In the genomic region with DNA sequence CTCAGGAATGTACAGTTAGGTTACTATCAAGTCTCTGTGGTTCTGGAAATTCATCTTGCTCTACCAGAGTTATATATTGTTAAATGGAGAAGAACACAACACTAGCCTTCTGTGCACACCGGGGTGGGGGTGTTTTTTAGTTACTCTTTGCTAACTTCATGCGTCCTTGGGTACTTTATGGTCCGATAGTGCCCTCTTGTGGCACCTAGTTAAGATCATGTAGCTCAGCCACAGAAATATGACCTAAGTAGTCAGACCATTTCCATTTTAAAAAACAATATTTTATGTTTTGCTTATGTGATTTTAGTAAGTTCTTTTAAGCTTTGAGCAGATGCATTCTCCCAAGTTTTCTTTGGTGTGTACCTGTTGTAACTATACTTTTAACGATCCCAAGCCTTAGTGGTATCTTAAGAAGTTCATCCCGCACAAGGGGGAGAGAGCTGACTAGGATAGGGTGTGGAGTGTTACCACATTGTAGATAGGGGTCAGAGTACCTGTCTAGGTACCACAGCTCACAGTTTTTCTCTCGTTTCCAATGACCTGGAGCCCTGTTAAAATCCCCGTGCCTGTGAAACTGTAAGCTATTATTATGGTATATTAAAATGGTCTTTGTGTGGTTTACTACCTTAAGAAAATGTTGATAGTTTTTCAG, we compare ENCODE assay signal across 8 cellular contexts. TPM values are rescaled to one million over a fixed set of nuclear protein-coding genes. Genes with fewer than 3 reads are reported as not detected.
DNase-seq lines count a peak whose midpoint lies in the region; ATAC-seq and TF ChIP-seq lines count a peak whose summit lies in the region.

No MANE protein-coding gene starts in this region.

- CTCF ChIA-PET in activated CD4-positive, alpha-beta memory T cell treated with anti-CD3 and anti-CD28 coated beads, Interleukin-2, amount 10 ng/mL, durations not matched to agents 7 days and 5 days (lab: Charles Lee): interaction anchor here (0.6 to 3.7 kb wide), 47 partner anchors 9 to 196 kb away, joined by 3 to 54 read pairs (median 4); a partner anchor contains a TSS

- H3K27ac ChIP-seq in stomach smooth muscle (ENCODE audit: low read length): peak overlapping the region; percentile 42

- H3K4me1 ChIP-seq in mucosa of descending colon (ENCODE audit: low read depth): no peaks in the 10 kb centered on the region
- peaks cover 17% of the 10 kb centered on the region for H3K4me1 ChIP-seq in stomach smooth muscle (ENCODE audit: control insufficient read depth, insufficient read depth, low read length)

- no peak overlapping the region for H3K4me3 Mint-ChIP-seq in activated CD4-positive, alpha-beta memory T cell treated with anti-CD3 and anti-CD28 coated beads, Interleukin-2, amount 10 ng/mL, durations not matched to agents 7 days and 5 days
- H3K4me3 Mint-ChIP-seq in endothelial cell (ENCODE audit: unreplicated experiment): no peak overlapping the region

- no peaks in the 10 kb centered on the region for H3K9me3 ChIP-seq in mucosa of descending colon
- H3K9me3 ChIP-seq in stomach smooth muscle (ENCODE audit: control insufficient read depth in 2 of 2, low read length in 2 of 2): no peaks in the 10 kb centered on the region

- H3K27me3 Mint-ChIP-seq in activated CD4-positive, alpha-beta memory T cell treated with anti-CD3 and anti-CD28 coated beads, Interleukin-2, amount 10 ng/mL, durations not matched to agents 7 days and 5 days: no peaks in the 10 kb centered on the region
- H3K27me3 Mint-ChIP-seq in endothelial cell (ENCODE audit: unreplicated experiment): no peaks in the 10 kb centered on the region

- ATAC-seq in mucosa of descending colon: peak; percentile 93
- no peak for ATAC-seq in HG03469 (IDR thresholded peaks at IDR 0.05; ENCODE audit: unreplicated experiment)

- peaks cover 65% of the 10 kb centered on the region for H3K36me3 Mint-ChIP-seq in activated CD4-positive, alpha-beta memory T cell treated with anti-CD3 and anti-CD28 coated beads, Interleukin-2, amount 10 ng/mL, durations not matched to agents 7 days and 5 days (ENCODE audit: low read depth)
- H3K36me3 Mint-ChIP-seq in endothelial cell (ENCODE audit: low read depth, unreplicated experiment): peaks cover 27% of the 10 kb centered on the region

- H3K27me3 ChIP-seq in stomach smooth muscle (ENCODE audit: control insufficient read depth in 1 of 2, insufficient read depth in 2 of 2, low read length in 2 of 2): no peaks in the 10 kb centered on the region

- POLR2A ChIA-PET in activated CD4-positive, alpha-beta memory T cell treated with anti-CD3 and anti-CD28 coated beads, Interleukin-2, amount 10 ng/mL, durations not matched to agents 7 days and 5 days (lab: Charles Lee): interaction anchor here (0.9 to 2.5 kb wide), 8 partner anchors 36 to 136 kb away, joined by 3 to 16 read pairs (median 5); a partner anchor contains a TSS

- H3K9ac ChIP-seq in stomach smooth muscle (ENCODE audit: low read length in 2 of 2): no peak overlapping the region

- intact Hi-C loops in mucosa of descending colon (cut with DNase I, micrococcal nuclease): loop anchor here in 1 of 2 donors (10.0 kb wide), 1 partner anchor 191 kb away; no protein-coding TSS in a partner anchor

- H3K9me3 Mint-ChIP-seq in activated CD4-positive, alpha-beta memory T cell treated with anti-CD3 and anti-CD28 coated beads, Interleukin-2, amount 10 ng/mL, durations not matched to agents 7 days and 5 days: no peaks in the 10 kb centered on the region
- no peaks in the 10 kb centered on the region for H3K9me3 Mint-ChIP-seq in endothelial cell (ENCODE audit: unreplicated experiment)

- H3K4me3 ChIP-seq in mucosa of descending colon (no peak overlapping the region), stomach smooth muscle (ENCODE audit: low read length in 2 of 2) (no peak overlapping the region)

- H3K36me3 ChIP-seq in mucosa of descending colon (ENCODE audit: low read depth) (peaks cover 7% of the 10 kb centered on the region), stomach smooth muscle (ENCODE audit: control insufficient read depth in 2 of 2, insufficient read depth in 2 of 2, low read length in 2 of 2) (peaks cover 36 to 39% of the 10 kb centered on the region in 2 donors)

- peak; percentile 62 for TF ChIP-seq CTCF in endothelial cell (IDR thresholded peaks at IDR 0.05; ENCODE audit: unreplicated experiment)
- TF ChIP-seq CTCF in mucosa of descending colon (IDR thresholded peaks at IDR 0.05): peak; percentile 23

- H3K27ac Mint-ChIP-seq in activated CD4-positive, alpha-beta memory T cell treated with anti-CD3 and anti-CD28 coated beads, Interleukin-2, amount 10 ng/mL, durations not matched to agents 7 days and 5 days: peak overlapping the region; percentile 61
- H3K27ac Mint-ChIP-seq in endothelial cell (ENCODE audit: unreplicated experiment): no peak overlapping the region

- H3K4me1 Mint-ChIP-seq in activated CD4-positive, alpha-beta memory T cell treated with anti-CD3 and anti-CD28 coated beads, Interleukin-2, amount 10 ng/mL, durations not matched to agents 7 days and 5 days: peaks cover 21% of the 10 kb centered on the region
- H3K4me1 Mint-ChIP-seq in endothelial cell (ENCODE audit: unreplicated experiment): peaks cover 4% of the 10 kb centered on the region

- peak; percentile 69 for DNase-seq in COLO829 (ENCODE audit: low spot score)
- peak; percentile 68 for DNase-seq in HT1080 (ENCODE audit: low read depth)
- DNase-seq in NCI-H82 treated with DMSO at 0.1 percent for 48 hours (lab: John Stamatoyannopoulos, UW; ENCODE audit: unreplicated experiment): peak; percentile 39
- DNase-seq in activated CD4-positive, alpha-beta memory T cell treated with anti-CD3 and anti-CD28 coated beads, Interleukin-2, amount 10 ng/mL, durations not matched to agents 7 days and 5 days: peak; percentile 65
- peak; percentile 59 for DNase-seq in endothelial cell (ENCODE audit: low spot score)
- peak in 1 of 3 donors; percentile 93 for DNase-seq in mucosa of descending colon

RNA-seq across cellular contexts. Expression of a gene that starts 20.6 kb away (rescaled TPM):
- total RNA-seq in HT1080 (2014; rRNA removed; shearing (Covaris generic)): 0.88 and 2.6 TPM in 2 replicates
- polyA plus RNA-seq in HT1080 (2015; cell fraction: cytosol; rRNA removed): 0.21 and 0.53 TPM in 2 replicates
- 7.3 and 7.5 TPM in 2 replicates for polyA plus RNA-seq in HT1080 (2015; cell fraction: nucleus; rRNA removed)
- total RNA-seq in activated CD4-positive, alpha-beta memory T cell treated with anti-CD3 and anti-CD28 coated beads, Interleukin-2, amount 10 ng/mL, durations not matched to agents 7 days and 5 days: 10 to 100 TPM; 18.9 to 19.3 TPM
- total RNA-seq in endothelial cell (ENCODE audit: unreplicated experiment) (4.8 TPM), mucosa of descending colon (10 to 100 TPM; 12.3 to 18.0 (median 14.2) TPM)

RNA-seq across cellular contexts. Expression of a gene that starts 37.9 kb away (rescaled TPM):
- total RNA-seq in HT1080 (2014; rRNA removed; shearing (Covaris generic)): 23.1 and 33.5 TPM in 2 replicates
- 54.4 and 66.9 TPM in 2 replicates for polyA plus RNA-seq in HT1080 (2015; cell fraction: cytosol; rRNA removed)
- polyA plus RNA-seq in HT1080 (2015; cell fraction: nucleus; rRNA removed): 20.0 and 24.7 TPM in 2 replicates
- 10 to 100 TPM; 25.5 to 28.7 TPM for total RNA-seq in activated CD4-positive, alpha-beta memory T cell treated with anti-CD3 and anti-CD28 coated beads, Interleukin-2, amount 10 ng/mL, durations not matched to agents 7 days and 5 days
- total RNA-seq in endothelial cell (ENCODE audit: unreplicated experiment) (87.9 TPM), mucosa of descending colon (10 to 100 TPM in 1 of 3 donors, 1 to 10 TPM in 2; 1.5 to 17.6 (median 8.2) TPM)
